In the genomic region with DNA sequence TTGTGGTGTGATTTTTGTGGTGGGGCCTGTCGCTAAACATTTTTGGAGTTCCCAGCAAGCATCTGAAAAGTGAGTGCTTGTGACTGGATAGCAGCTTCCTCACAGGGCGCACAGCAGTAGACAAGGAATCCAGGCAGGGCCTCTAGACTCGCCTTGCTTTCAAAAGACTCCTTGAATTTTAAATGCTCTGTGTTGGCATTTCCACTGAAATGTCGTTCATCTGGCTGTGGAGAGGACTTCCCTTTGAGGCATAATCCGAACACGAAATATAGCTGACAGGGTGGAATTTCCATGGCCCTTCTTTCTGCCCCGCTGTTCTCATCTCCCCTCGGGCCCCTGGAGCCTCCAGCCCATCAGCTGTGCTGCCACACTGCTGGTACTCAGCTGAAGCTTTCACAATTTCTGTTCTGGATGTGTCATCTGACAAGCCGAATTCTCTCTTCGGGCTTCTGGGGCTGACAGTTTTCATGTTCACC, we compare ENCODE assay signal across 13 cellular contexts.
"Had no signal": no experiment of that assay in that cellular context is flagged by ENCODE, and none has a peak within 500 bp of the region (broad histone marks: within the 10 kb centered on the region; RNA-seq: fewer than 3 reads in every experiment).

No MANE protein-coding gene starts in this region.

- H3K36me3 ChIP-seq: ascending aorta, esophagus muscularis mucosa, uterus had no signal

- H3K4me1 ChIP-seq: ascending aorta had no signal

- H3K27me3 ChIP-seq: ascending aorta had no signal

- DNase-seq: activated CD4-positive, alpha-beta T cell treated with anti-CD3 and anti-CD28 coated beads, Interleukin-2, amount 50 U/mL, for 4 hours; activated naive CD4-positive, alpha-beta T cell treated with anti-CD3 and anti-CD28 coated beads, Interleukin-2, amount 10 ng/mL, durations not matched to agents 7 days and 5 days; activated T-cell treated with anti-CD3 and anti-CD28 coated beads for 4 hours; dorsolateral prefrontal cortex; hippocampal formation; kidney glomerular epithelial cell; left ventricle myocardium superior; mesenchymal stem cell; SW 1271; uterus had no signal

- H3K9me3 ChIP-seq: ascending aorta, esophagus muscularis mucosa, uterus had no signal

- H3K4me3 ChIP-seq: ascending aorta, esophagus muscularis mucosa, uterus had no signal

- H3K27ac ChIP-seq: ascending aorta, esophagus muscularis mucosa, uterus had no signal

- ATAC-seq: left ventricle myocardium superior; stimulated activated effector memory CD8-positive, alpha-beta T cell treated with anti-CD3 and anti-CD28 coated beads, Interleukin-12 subunit alpha, Interleukin-12 subunit beta, amount 100 ng/mL, for 72 hours had no signal
